Comparison of ENCODE assay signal across 8 cellular contexts in genomic region chr1:171485375-171486047, GRCh38.
A peak's percentile ranks its signal among the peaks of the same experiment; 100 is the strongest.
DNase-seq lines count a peak whose midpoint lies in the region; ATAC-seq and TF ChIP-seq lines count a peak whose summit lies in the region.

Gene PRRC2C (plus strand): TSS chr1:171485530. CDS start chr1:171512089, 26,559 bp downstream.

- peak; percentile 91 for ATAC-seq in stimulated activated naive CD8-positive, alpha-beta T cell treated with anti-CD3 and anti-CD28 coated beads, Interleukin-15, amount 100 ng/mL, for 72 hours

- peaks cover 4% of the 10 kb centered on the region for H3K36me3 Mint-ChIP-seq in nephron (ENCODE audit: low read depth)

- DNase-seq in EL = peak; percentile 97
- peak; percentile 98 for DNase-seq in GOT3 (lab: John Stamatoyannopoulos, UW)
- peak; percentile 97 for DNase-seq in LNCaP clone FGC (ENCODE audit: low read depth)
- peak; percentile 89 for DNase-seq in activated effector memory CD4-positive, alpha-beta T cell treated with Interleukin-2 at 50 U/mL for 16 hours
- peak; percentile 99 for DNase-seq in fibroblast of pulmonary artery (ENCODE audit: low read depth)
- DNase-seq in stimulated activated naive CD8-positive, alpha-beta T cell treated with anti-CD3 and anti-CD28 coated beads, Interleukin-15, amount 100 ng/mL, for 72 hours = peak; percentile 88 to 95

- peak within 1 kb of the TSS; percentile 93 to 97 (median 95) for H3K4me3 Mint-ChIP-seq in nephron
- peak within 1 kb of the TSS; percentile 97 to 98 for H3K4me3 Mint-ChIP-seq in stimulated activated naive CD8-positive, alpha-beta T cell treated with anti-CD3 and anti-CD28 coated beads, Interleukin-15, amount 100 ng/mL, for 72 hours

- H3K27me3 Mint-ChIP-seq in nephron (ENCODE audit: low read depth) = no peaks in the 10 kb centered on the region
- no peaks in the 10 kb centered on the region for H3K27me3 Mint-ChIP-seq in stimulated activated naive CD8-positive, alpha-beta T cell treated with anti-CD3 and anti-CD28 coated beads, Interleukin-15, amount 100 ng/mL, for 72 hours

- H3K27ac Mint-ChIP-seq in nephron = peak within 1 kb of the TSS; percentile 99
- peak within 1 kb of the TSS; percentile 100 for H3K27ac Mint-ChIP-seq in stimulated activated naive CD8-positive, alpha-beta T cell treated with anti-CD3 and anti-CD28 coated beads, Interleukin-15, amount 100 ng/mL, for 72 hours

- H3K9me3 Mint-ChIP-seq in nephron = no peaks in the 10 kb centered on the region
- no peaks in the 10 kb centered on the region for H3K9me3 Mint-ChIP-seq in stimulated activated naive CD8-positive, alpha-beta T cell treated with anti-CD3 and anti-CD28 coated beads, Interleukin-15, amount 100 ng/mL, for 72 hours

- TF ChIP-seq CTCF in LNCaP clone FGC (IDR thresholded peaks at IDR 0.05; ENCODE audit: control insufficient read depth, extremely low read depth, insufficient read depth) (peak; percentile 86), fibroblast of pulmonary artery (IDR thresholded peaks at IDR 0.05; ENCODE audit: low read length, missing control alignments) (peak; percentile 80), nephron (IDR thresholded peaks at IDR 0.05; ENCODE audit: unreplicated experiment in 3 of 3) (peak; percentile 70 to 77 (median 74))

- H3K4me3 ChIP-seq in LNCaP clone FGC (ENCODE audit: low read depth, low read length) = peak within 1 kb of the TSS; percentile 98
- peak within 1 kb of the TSS; percentile 97 for H3K4me3 ChIP-seq in fibroblast of pulmonary artery (replicated peaks; ENCODE audit: low read depth, low read length)

- peaks cover 38% of the 10 kb centered on the region for H3K4me1 Mint-ChIP-seq in nephron
- H3K4me1 Mint-ChIP-seq in stimulated activated naive CD8-positive, alpha-beta T cell treated with anti-CD3 and anti-CD28 coated beads, Interleukin-15, amount 100 ng/mL, for 72 hours = peaks cover 48% of the 10 kb centered on the region

- peak; percentile 86 for TF ChIP-seq POLR2A in Raji (IDR thresholded peaks at IDR 0.05; ENCODE audit: insufficient read depth, low read depth, low read length)

Comparison
In these comparisons a context has a peak if more than half of its experiments do, and no peak if none do; other contexts are left out.
1. Peak in every context shown above with its lines: DNase-seq, ATAC-seq and H3K4me3 ChIP-seq.